ENCODE assay signal across 9 cellular contexts in the genomic region with DNA sequence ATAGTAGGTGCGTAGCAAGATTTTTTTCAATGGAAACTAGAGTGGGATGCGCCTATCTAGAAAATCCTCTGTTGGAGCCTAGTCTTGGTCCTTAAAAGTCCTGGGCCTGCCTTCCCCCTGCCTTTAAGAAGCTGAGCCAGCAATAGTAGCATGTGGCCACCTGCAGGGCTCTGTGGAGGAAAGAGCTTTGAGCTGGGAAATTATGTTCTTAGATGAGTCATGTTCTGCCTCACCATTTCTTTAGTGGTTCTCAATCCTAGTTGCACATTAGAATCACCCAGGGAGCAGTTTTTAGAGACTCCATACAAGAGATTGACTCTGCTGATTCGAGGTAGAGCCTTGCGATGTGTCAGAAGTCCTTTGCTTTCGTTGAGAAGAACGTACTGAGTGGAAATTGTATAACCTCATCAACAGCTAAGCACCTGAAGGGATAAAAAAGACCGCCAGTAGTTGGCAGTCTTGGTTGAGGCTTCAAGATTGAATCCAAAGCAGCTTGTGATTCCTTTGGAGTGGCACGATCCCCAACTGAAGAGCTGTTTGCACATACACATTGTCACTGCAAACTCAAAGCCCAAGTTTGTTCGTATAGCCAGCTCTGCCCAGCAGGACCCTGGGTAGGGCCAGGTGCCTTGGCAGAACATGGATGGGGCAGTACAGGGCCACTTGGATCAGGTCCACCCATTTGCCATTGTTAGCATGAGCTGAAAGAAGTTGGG.
A peak's percentile ranks its signal among the peaks of the same experiment; 100 is the strongest.
DNase-seq lines count a peak whose midpoint lies in the region; TF ChIP-seq lines count a peak whose summit lies in the region.
"Had no signal": no experiment of that assay in that cellular context is flagged by ENCODE, and none has a peak within 500 bp of the region (broad histone marks: within the 10 kb centered on the region; RNA-seq: fewer than 3 reads in every experiment).

No MANE protein-coding gene starts in this region.

- no peaks in the 10 kb centered on the region for H3K27me3 Mint-ChIP-seq in nephron (ENCODE audit: low read depth)
- H3K27me3 Mint-ChIP-seq in T-helper 2 cell treated with Interferon-gamma antibody and Interleukin-4, amounts not matched to agents 5 μg/mL and 100 μg/mL, for 36 hours (ENCODE audit: low read depth), result peaks cover 10% of the 10 kb centered on the region
- H3K27me3 Mint-ChIP-seq: activated naive CD4-positive, alpha-beta T cell treated with anti-CD3 and anti-CD28 coated beads, Interleukin-2, amount 10 ng/mL, durations not matched to agents 7 days and 5 days had no signal

- no peaks in the 10 kb centered on the region for H3K9me3 Mint-ChIP-seq in nephron
- no peaks in the 10 kb centered on the region for H3K9me3 Mint-ChIP-seq in T-helper 2 cell treated with Interferon-gamma antibody and Interleukin-4, amounts not matched to agents 5 μg/mL and 100 μg/mL, for 36 hours
- H3K9me3 Mint-ChIP-seq: activated naive CD4-positive, alpha-beta T cell treated with anti-CD3 and anti-CD28 coated beads, Interleukin-2, amount 10 ng/mL, durations not matched to agents 7 days and 5 days had no signal

- peaks cover 80% of the 10 kb centered on the region for H3K4me1 Mint-ChIP-seq in nephron
- no peaks in the 10 kb centered on the region for H3K4me1 Mint-ChIP-seq in T-helper 2 cell treated with Interferon-gamma antibody and Interleukin-4, amounts not matched to agents 5 μg/mL and 100 μg/mL, for 36 hours (ENCODE audit: low read depth)
- H3K4me1 Mint-ChIP-seq: activated naive CD4-positive, alpha-beta T cell treated with anti-CD3 and anti-CD28 coated beads, Interleukin-2, amount 10 ng/mL, durations not matched to agents 7 days and 5 days had no signal

- no peaks in the 10 kb centered on the region for H3K36me3 Mint-ChIP-seq in nephron (ENCODE audit: low read depth)
- H3K36me3 Mint-ChIP-seq in T-helper 2 cell treated with Interferon-gamma antibody and Interleukin-4, amounts not matched to agents 5 μg/mL and 100 μg/mL, for 36 hours (ENCODE audit: low read depth), result no peaks in the 10 kb centered on the region
- H3K36me3 Mint-ChIP-seq: activated naive CD4-positive, alpha-beta T cell treated with anti-CD3 and anti-CD28 coated beads, Interleukin-2, amount 10 ng/mL, durations not matched to agents 7 days and 5 days had no signal

- no peaks in the 10 kb centered on the region for H3K27me3 ChIP-seq in dorsolateral prefrontal cortex

- peak overlapping the region in 20 of 59 donors; percentile 1 to 46 (median 20) for H3K4me3 ChIP-seq in dorsolateral prefrontal cortex

- H3K4me3 Mint-ChIP-seq in nephron, result no peak overlapping the region
- no peak overlapping the region for H3K4me3 Mint-ChIP-seq in T-helper 2 cell treated with Interferon-gamma antibody and Interleukin-4, amounts not matched to agents 5 μg/mL and 100 μg/mL, for 36 hours
- H3K4me3 Mint-ChIP-seq: activated naive CD4-positive, alpha-beta T cell treated with anti-CD3 and anti-CD28 coated beads, Interleukin-2, amount 10 ng/mL, durations not matched to agents 7 days and 5 days had no signal

- TF ChIP-seq CTCF in dorsolateral prefrontal cortex (IDR thresholded peaks at IDR 0.05 in 54 of 56, conservative IDR thresholded peaks at IDR 0.05 in 2 of 56; ENCODE audit: low read depth in 1 of 56, partially characterized antibody in 56 of 56) (peak in 26 of 56 donors; percentile 7 to 48 (median 23)), nephron (IDR thresholded peaks at IDR 0.05; ENCODE audit: unreplicated experiment in 3 of 3) (no peak)

- DNase-seq in Ammon's horn (ENCODE audit: low spot score), result peak; percentile 81
- peak; percentile 69 for DNase-seq in NCI-H226
- DNase-seq in dorsolateral prefrontal cortex, result peak in 6 of 10 donors; percentile 22 to 79 (median 52)
- DNase-seq in HUDEP-2 (lab: John Stamatoyannopoulos, UW; ENCODE audit: unreplicated experiment in 76 of 76), result no peak
- no peak for DNase-seq in GF-D8 (lab: John Stamatoyannopoulos, UW)
- no peak for DNase-seq in T-helper 2 cell treated with Interferon-gamma antibody and Interleukin-4, amounts not matched to agents 5 μg/mL and 100 μg/mL, for 36 hours (ENCODE audit: low spot score)
- no peak for DNase-seq in CD1c-positive myeloid dendritic cell (ENCODE audit: extremely low spot score)
- DNase-seq: activated naive CD4-positive, alpha-beta T cell treated with anti-CD3 and anti-CD28 coated beads, Interleukin-2, amount 10 ng/mL, durations not matched to agents 7 days and 5 days had no signal

- peak overlapping the region in 56 of 59 donors; percentile 23 to 86 (median 67) for H3K27ac ChIP-seq in dorsolateral prefrontal cortex

- H3K27ac Mint-ChIP-seq in nephron, result peak overlapping the region; percentile 91 to 96 (median 92)
- H3K27ac Mint-ChIP-seq in T-helper 2 cell treated with Interferon-gamma antibody and Interleukin-4, amounts not matched to agents 5 μg/mL and 100 μg/mL, for 36 hours, result no peak overlapping the region
- H3K27ac Mint-ChIP-seq: activated naive CD4-positive, alpha-beta T cell treated with anti-CD3 and anti-CD28 coated beads, Interleukin-2, amount 10 ng/mL, durations not matched to agents 7 days and 5 days had no signal

- intact Hi-C loops in dorsolateral prefrontal cortex (cut with DNase I), result loop anchor here (5.0 to 10.0 kb wide), 2 partner anchors 99 to 101 kb away; no protein-coding TSS in a partner anchor

Comparison
In these comparisons a context has a peak if more than half of its experiments do, and no peak if none do; other contexts are left out.
1. DNase-seq: peak in Ammon's horn (single experiment), NCI-H226 (single experiment) and dorsolateral prefrontal cortex (6 of 10); none in HUDEP-2 (0 of 76), GF-D8 (single experiment), T-helper 2 cell treated with Interferon-gamma antibody and Interleukin-4, amounts not matched to agents 5 μg/mL and 100 μg/mL, for 36 hours (single experiment) and CD1c-positive myeloid dendritic cell (single experiment).